In genomic region chr5:54301215-54301614, GRCh38 we compare ENCODE assay signal across 1 cellular context.
TF ChIP-seq lines count a peak whose summit lies in the region.

No MANE protein-coding gene starts in this region.

TF ChIP-seq in IMR-90, 13 proteins besides CTCF, POLR2A, EP300 and RAD21:
- TF ChIP-seq USF2 (IDR thresholded peaks at IDR 0.05; ENCODE audit: low read depth, low read length) = no peak
- TF ChIP-seq BHLHE40 (IDR thresholded peaks at IDR 0.05; ENCODE audit: low read depth, low read length) = no peak
- no peak for TF ChIP-seq NFE2L2 (IDR thresholded peaks at IDR 0.05; ENCODE audit: low read depth, low read length)
- TF ChIP-seq SMC3 (IDR thresholded peaks at IDR 0.05; ENCODE audit: low read depth, low read length) = no peak
- TF ChIP-seq FOS (IDR thresholded peaks at IDR 0.05; ENCODE audit: low read depth, low read length) = no peak
- no peak for TF ChIP-seq MAFK (IDR thresholded peaks at IDR 0.05; ENCODE audit: low read depth, low read length)
- no peak for TF ChIP-seq CHD1 (IDR thresholded peaks at IDR 0.05; ENCODE audit: low read depth, low read length)
- TF ChIP-seq CEBPB (IDR thresholded peaks at IDR 0.05; ENCODE audit: low read depth, low read length) = no peak
- TF ChIP-seq RCOR1 (IDR thresholded peaks at IDR 0.05; ENCODE audit: insufficient replicate concordance, low read length) = no peak
- no peak for TF ChIP-seq ELK1 (IDR thresholded peaks at IDR 0.05; ENCODE audit: borderline replicate concordance, low read depth, low read length)
- TF ChIP-seq MAZ (IDR thresholded peaks at IDR 0.05; ENCODE audit: borderline replicate concordance, low read depth, low read length) = no peak
- no peak for TF ChIP-seq MXI1 (IDR thresholded peaks at IDR 0.05; ENCODE audit: borderline replicate concordance, low read depth, low read length)
- TF ChIP-seq RFX5 (IDR thresholded peaks at IDR 0.05; ENCODE audit: low read depth, low read length) = no peak
